ENCODE assay signal across 10 cellular contexts in the genomic region with DNA sequence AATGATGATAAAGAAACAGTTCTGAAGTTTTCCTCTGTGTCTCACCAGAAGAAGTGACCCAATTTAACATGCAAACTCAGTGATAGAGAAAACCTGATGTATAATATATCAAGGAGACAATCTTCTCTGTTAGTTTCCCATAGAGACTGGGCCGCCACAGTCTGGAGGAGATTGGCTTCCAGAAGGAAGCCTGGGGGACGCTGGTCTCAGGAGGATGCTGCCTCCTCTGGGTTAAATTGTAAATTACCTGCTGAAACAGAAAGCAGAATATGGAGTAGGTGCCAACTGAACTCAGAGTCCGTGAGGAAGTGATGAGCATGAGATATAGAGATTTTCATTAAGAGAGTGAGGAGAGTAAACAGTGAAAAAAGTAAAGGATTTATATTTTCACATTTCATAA. TPM values are rescaled to one million over a fixed set of nuclear protein-coding genes. Genes with fewer than 3 reads are reported as not detected.
DNase-seq lines count a peak whose midpoint lies in the region; ATAC-seq and TF ChIP-seq lines count a peak whose summit lies in the region.
"Had no signal": no experiment of that assay in that cellular context is flagged by ENCODE, and none has a peak within 500 bp of the region (broad histone marks: within the 10 kb centered on the region; RNA-seq: fewer than 3 reads in every experiment).

No MANE protein-coding gene starts in this region.

- no peaks in the 10 kb centered on the region for H3K27me3 ChIP-seq in CD4-positive, alpha-beta T cell (ENCODE audit: control insufficient read depth, insufficient read depth, low read length)

- no peak overlapping the region for H3K27ac Mint-ChIP-seq in CD4-positive, alpha-beta T cell
- H3K27ac Mint-ChIP-seq in HFFc6 = no peak overlapping the region

- POLR2A ChIA-PET in CD4-positive, alpha-beta T cell (lab: Charles Lee) = no interaction called here

- no peak for DNase-seq in CD4-positive, alpha-beta T cell
- DNase-seq in HK-2 (ENCODE audit: unreplicated experiment) (no peak), NCI-H446 treated with DMSO at 0.1 percent for 48 hours (lab: John Stamatoyannopoulos, UW) (no peak), NCI-H1930 (lab: John Stamatoyannopoulos, UW) (no peak), HFFc6 (no peak)

- no peak overlapping the region for H3K27ac ChIP-seq in CD4-positive, alpha-beta T cell (ENCODE audit: low read depth, low read length)

- H3K4me1 Mint-ChIP-seq in CD4-positive, alpha-beta T cell (ENCODE audit: low read depth) = no peaks in the 10 kb centered on the region
- no peaks in the 10 kb centered on the region for H3K4me1 Mint-ChIP-seq in HFFc6 (ENCODE audit: low read depth)

- no peak overlapping the region for H3K4me3 Mint-ChIP-seq in CD4-positive, alpha-beta T cell
- no peak overlapping the region for H3K4me3 Mint-ChIP-seq in HFFc6

- H3K9me3 Mint-ChIP-seq in CD4-positive, alpha-beta T cell = peaks cover 5% of the 10 kb centered on the region
- H3K9me3 Mint-ChIP-seq in HFFc6 = peaks cover 36% of the 10 kb centered on the region

- no peaks in the 10 kb centered on the region for H3K36me3 Mint-ChIP-seq in CD4-positive, alpha-beta T cell (ENCODE audit: low read depth)
- H3K36me3 Mint-ChIP-seq in HFFc6 (ENCODE audit: low read depth) = no peaks in the 10 kb centered on the region

- ATAC-seq in CD4-positive, alpha-beta T cell (ENCODE audit: poor library complexity) = no peak
- ATAC-seq in GM18867 (IDR thresholded peaks at IDR 0.05; ENCODE audit: unreplicated experiment) (peak; percentile 90), HG02973 (IDR thresholded peaks at IDR 0.05; ENCODE audit: unreplicated experiment) (peak; percentile 80), SK-N-SH treated with all-trans-retinoic acid at 6 μM for 48 hours (peak; percentile 80)

- peaks cover 19% of the 10 kb centered on the region for H3K27me3 Mint-ChIP-seq in CD4-positive, alpha-beta T cell
- no peaks in the 10 kb centered on the region; the same call in 1 of the 2 replicates for H3K27me3 Mint-ChIP-seq in HFFc6 (ENCODE audit: insufficient read depth)

- H3K9me3 ChIP-seq in CD4-positive, alpha-beta T cell (ENCODE audit: control insufficient read depth, low read length) = no peaks in the 10 kb centered on the region

- CTCF ChIA-PET in CD4-positive, alpha-beta T cell (lab: Charles Lee) = no interaction called here

- intact Hi-C loops in CD4-positive, alpha-beta T cell (cut with DNase I, micrococcal nuclease) = loop anchor here (2.0 to 10.0 kb wide), 3 partner anchors 442 to 750 kb away; no protein-coding TSS in a partner anchor

- TF ChIP-seq CTCF in CD4-positive, alpha-beta T cell (IDR thresholded peaks at IDR 0.05) = peak; percentile 38
- TF ChIP-seq CTCF in HFFc6 (IDR thresholded peaks at IDR 0.05) = no peak

TF ChIP-seq in SK-N-SH treated with all-trans-retinoic acid at 6 μM for 48 hours, 23 proteins besides CTCF, POLR2A, EP300 and RAD21:
- no peak for TF ChIP-seq ZNF70 (CRISPR knock-in tag; IDR thresholded peaks at IDR 0.05)
- TF ChIP-seq, protein P1, sequence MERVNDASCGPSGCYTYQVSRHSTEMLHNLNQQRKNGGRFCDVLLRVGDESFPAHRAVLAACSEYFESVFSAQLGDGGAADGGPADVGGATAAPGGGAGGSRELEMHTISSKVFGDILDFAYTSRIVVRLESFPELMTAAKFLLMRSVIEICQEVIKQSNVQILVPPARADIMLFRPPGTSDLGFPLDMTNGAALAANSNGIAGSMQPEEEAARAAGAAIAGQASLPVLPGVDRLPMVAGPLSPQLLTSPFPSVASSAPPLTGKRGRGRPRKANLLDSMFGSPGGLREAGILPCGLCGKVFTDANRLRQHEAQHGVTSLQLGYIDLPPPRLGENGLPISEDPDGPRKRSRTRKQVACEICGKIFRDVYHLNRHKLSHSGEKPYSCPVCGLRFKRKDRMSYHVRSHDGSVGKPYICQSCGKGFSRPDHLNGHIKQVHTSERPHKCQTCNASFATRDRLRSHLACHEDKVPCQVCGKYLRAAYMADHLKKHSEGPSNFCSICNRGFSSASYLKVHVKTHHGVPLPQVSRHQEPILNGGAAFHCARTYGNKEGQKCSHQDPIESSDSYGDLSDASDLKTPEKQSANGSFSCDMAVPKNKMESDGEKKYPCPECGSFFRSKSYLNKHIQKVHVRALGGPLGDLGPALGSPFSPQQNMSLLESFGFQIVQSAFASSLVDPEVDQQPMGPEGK (CRISPR knock-in tag; IDR thresholded peaks at IDR 0.05; ENCODE audit: borderline replicate concordance) = no peak
- no peak for TF ChIP-seq ESRRG (CRISPR knock-in tag; IDR thresholded peaks at IDR 0.05)
- no peak for TF ChIP-seq ZC3H10 (CRISPR knock-in tag; IDR thresholded peaks at IDR 0.05)
- TF ChIP-seq CSDC2 (CRISPR knock-in tag; IDR thresholded peaks at IDR 0.05) = no peak
- TF ChIP-seq ZFP30 (CRISPR knock-in tag; IDR thresholded peaks at IDR 0.05) = no peak

RNA-seq across cellular contexts. Expression of a gene that starts 15.8 kb away (rescaled TPM):
- not detected for total RNA-seq in CD4-positive, alpha-beta T cell
- not detected for total RNA-seq in HFFc6 (2021; fragmentation: NEBNext Ultra II Directional; extraction: Animal tissue kit (Norgen Biotek cat#: 25700))
- total RNA-seq: H1, subcutaneous adipose tissue had no signal

RNA-seq across cellular contexts. Expression of a gene that starts 31.5 kb away (rescaled TPM):
- total RNA-seq in CD4-positive, alpha-beta T cell = not detected
- total RNA-seq in HFFc6 (2021; fragmentation: NEBNext Ultra II Directional; extraction: Animal tissue kit (Norgen Biotek cat#: 25700)) = not detected
- total RNA-seq: H1, subcutaneous adipose tissue had no signal

RNA-seq across cellular contexts. Expression of a gene that starts 41.7 kb away (rescaled TPM):
- not detected for total RNA-seq in CD4-positive, alpha-beta T cell
- total RNA-seq in HFFc6 (2021; fragmentation: NEBNext Ultra II Directional; extraction: Animal tissue kit (Norgen Biotek cat#: 25700)) = not detected
- total RNA-seq: H1, subcutaneous adipose tissue had no signal

RNA-seq across cellular contexts. Expression of a gene that starts 51.9 kb away (rescaled TPM):
- not detected for total RNA-seq in CD4-positive, alpha-beta T cell
- total RNA-seq in HFFc6 (2021; fragmentation: NEBNext Ultra II Directional; extraction: Animal tissue kit (Norgen Biotek cat#: 25700)) = not detected
- total RNA-seq: H1, subcutaneous adipose tissue had no signal
